21 cellular contexts compared by ENCODE assay signal in genomic region chr5:168925160-168925559, GRCh38.
DNase-seq lines count a peak whose midpoint lies in the region; FAIRE-seq and TF ChIP-seq lines count a peak whose summit lies in the region.
"Had no signal": no experiment of that assay in that cellular context is flagged by ENCODE, and none has a peak within 500 bp of the region (broad histone marks: within the 10 kb centered on the region; RNA-seq: fewer than 3 reads in every experiment).

No MANE protein-coding gene starts in this region.

- no peaks in the 10 kb centered on the region for H3K9me3 ChIP-seq in transverse colon
- H3K9me3 ChIP-seq: BLaER1, Caco-2 had no signal

- H3K27ac ChIP-seq in transverse colon: no peak overlapping the region
- H3K27ac ChIP-seq: BLaER1, C4-2B had no signal

- TF ChIP-seq CTCF in D721Med (IDR thresholded peaks at IDR 0.05; ENCODE audit: insufficient read depth, missing control alignments): no peak
- TF ChIP-seq CTCF in transverse colon (IDR thresholded peaks at IDR 0.05): no peak

- H3K27me3 ChIP-seq in transverse colon: peaks cover 6% of the 10 kb centered on the region
- H3K27me3 ChIP-seq: BLaER1 had no signal

- intact Hi-C loops in transverse colon (cut with DNase I; ENCODE audit: low total_unique reads): no loop called here

- in situ Hi-C loops in transverse colon (cut with MboI; ENCODE audit: low pct_ligation_motif_present in 1 of 4, low pct_unique_long_range_greater_than_20kb in 1 of 4, low sequenced_read_pairs in 3 of 4): no loop called here

- DNase-seq in anterior cingulate cortex (lab: John Stamatoyannopoulos, UW) (peak in 38 of 58 donors; percentile 6 to 84 (median 31)), middle frontal gyrus (ENCODE audit: extremely low spot score, low spot score) (peak; percentile 25), superior temporal gyrus (ENCODE audit: extremely low spot score) (peak; percentile 44), DMS153 (lab: John Stamatoyannopoulos, UW) (no peak), D721Med (ENCODE audit: insufficient read length, low spot score) (no peak), transverse colon (no peak)
- DNase-seq: Caco-2; CD4-positive, CD25-positive, alpha-beta regulatory T cell; CD8-positive, alpha-beta T cell; DMS 273 treated with DMSO at 0.1 percent for 48 hours; DMS53; DMS79 treated with DMSO at 0.1 percent for 48 hours; GF-D8; H9; HFFc6 had no signal

- H3K4me1 ChIP-seq in transverse colon: no peaks in the 10 kb centered on the region
- H3K4me1 ChIP-seq: Caco-2 had no signal

- no peaks in the 10 kb centered on the region for H3K36me3 ChIP-seq in transverse colon
- H3K36me3 ChIP-seq: BLaER1 had no signal

- 77 to 83% methylated on average over 1 to 3 of the region's 3 CpGs for WGBS in transverse colon (ENCODE audit: low coverage in 1 of 2), 2 donors

- H3K4me3 ChIP-seq in transverse colon: no peak overlapping the region
- H3K4me3 ChIP-seq: BLaER1, GM23338 had no signal

- no peak for FAIRE-seq in D721Med (lab: Jason Lieb, UNC)
- FAIRE-seq: GM12891, GM18507, GM19239 had no signal

- TF ChIP-seq EP300 in transverse colon (IDR thresholded peaks at IDR 0.05; ENCODE audit: low read depth): no peak

- no peak for TF ChIP-seq POLR2A in transverse colon (IDR thresholded peaks at IDR 0.05)

Comparison
In these comparisons a context has a peak if more than half of its experiments do, and no peak if none do; other contexts are left out.
1. DNase-seq: peak in anterior cingulate cortex (38 of 58), middle frontal gyrus (single experiment) and superior temporal gyrus (single experiment); none in DMS153 (single experiment), D721Med (single experiment) and transverse colon (single experiment).